Comparison of ENCODE assay signal across 19 cellular contexts in genomic region chr9:83423815-83424707, GRCh38.
"Had no signal": no experiment of that assay in that cellular context is flagged by ENCODE, and none has a peak within 500 bp of the region (broad histone marks: within the 10 kb centered on the region; RNA-seq: fewer than 3 reads in every experiment).

No MANE protein-coding gene starts in this region.

- H3K36me3 ChIP-seq: ascending aorta, left lung, suprapubic skin, upper lobe of left lung had no signal

- H3K4me3 ChIP-seq: ascending aorta, left lung, suprapubic skin, upper lobe of left lung had no signal

- H3K4me1 ChIP-seq: left lung had no signal

- H3K9me3 ChIP-seq: ascending aorta, left lung, suprapubic skin, upper lobe of left lung had no signal

- ATAC-seq: activated CD8-positive, alpha-beta T cell treated with anti-CD3 and anti-CD28 coated beads, Interleukin-2, amount 10 ng/mL, durations not matched to agents 7 days and 5 days; activated naive CD8-positive, alpha-beta T cell treated with anti-CD3 and anti-CD28 coated beads, Interleukin-2, amount 50 U/mL, for 24 hours; left lung; stimulated activated naive CD8-positive, alpha-beta T cell treated with anti-CD3 and anti-CD28 coated beads, Interleukin-15, Interleukin-2, amounts not matched to agents 100 U/mL and 50 U/mL, for 24 hours had no signal

- H3K27ac ChIP-seq: ascending aorta, left lung, suprapubic skin, upper lobe of left lung had no signal

- DNase-seq: activated CD4-positive, alpha-beta T cell treated with anti-CD3 and anti-CD28 coated beads for 4 hours; activated CD8-positive, alpha-beta memory T cell treated with anti-CD3 and anti-CD28 coated beads, Interleukin-2, amount 50 U/mL, for 48 hours; activated CD8-positive, alpha-beta T cell treated with anti-CD3 and anti-CD28 coated beads, Interleukin-2, amount 10 ng/mL, durations not matched to agents 7 days and 5 days; activated naive CD4-positive, alpha-beta T cell; activated naive CD8-positive, alpha-beta T cell treated with anti-CD3 and anti-CD28 coated beads, Interleukin-2, amount 50 U/mL, for 24 hours; effector CD4-positive, alpha-beta T cell; foreskin melanocyte; head of caudate nucleus; left lung; mesendoderm; stimulated activated CD4-positive, alpha-beta T cell treated with anti-CD3 and anti-CD28 coated beads, Interleukin-4, amount 100 ng/mL, for 1 hour; stimulated activated CD8-positive, alpha-beta memory T cell treated with anti-CD3 and anti-CD28 coated beads, Interleukin-4, amount 100 ng/mL, for 48 hours; stimulated activated naive CD8-positive, alpha-beta T cell treated with anti-CD3 and anti-CD28 coated beads, Interleukin-15, Interleukin-2, amounts not matched to agents 100 U/mL and 50 U/mL, for 24 hours; upper lobe of left lung had no signal

- FAIRE-seq: colon, endothelial cell of umbilical vein, islet of Langerhans had no signal

- H3K27me3 ChIP-seq: ascending aorta, left lung, suprapubic skin, upper lobe of left lung had no signal
